8 cellular contexts compared by ENCODE assay signal in the genomic region with DNA sequence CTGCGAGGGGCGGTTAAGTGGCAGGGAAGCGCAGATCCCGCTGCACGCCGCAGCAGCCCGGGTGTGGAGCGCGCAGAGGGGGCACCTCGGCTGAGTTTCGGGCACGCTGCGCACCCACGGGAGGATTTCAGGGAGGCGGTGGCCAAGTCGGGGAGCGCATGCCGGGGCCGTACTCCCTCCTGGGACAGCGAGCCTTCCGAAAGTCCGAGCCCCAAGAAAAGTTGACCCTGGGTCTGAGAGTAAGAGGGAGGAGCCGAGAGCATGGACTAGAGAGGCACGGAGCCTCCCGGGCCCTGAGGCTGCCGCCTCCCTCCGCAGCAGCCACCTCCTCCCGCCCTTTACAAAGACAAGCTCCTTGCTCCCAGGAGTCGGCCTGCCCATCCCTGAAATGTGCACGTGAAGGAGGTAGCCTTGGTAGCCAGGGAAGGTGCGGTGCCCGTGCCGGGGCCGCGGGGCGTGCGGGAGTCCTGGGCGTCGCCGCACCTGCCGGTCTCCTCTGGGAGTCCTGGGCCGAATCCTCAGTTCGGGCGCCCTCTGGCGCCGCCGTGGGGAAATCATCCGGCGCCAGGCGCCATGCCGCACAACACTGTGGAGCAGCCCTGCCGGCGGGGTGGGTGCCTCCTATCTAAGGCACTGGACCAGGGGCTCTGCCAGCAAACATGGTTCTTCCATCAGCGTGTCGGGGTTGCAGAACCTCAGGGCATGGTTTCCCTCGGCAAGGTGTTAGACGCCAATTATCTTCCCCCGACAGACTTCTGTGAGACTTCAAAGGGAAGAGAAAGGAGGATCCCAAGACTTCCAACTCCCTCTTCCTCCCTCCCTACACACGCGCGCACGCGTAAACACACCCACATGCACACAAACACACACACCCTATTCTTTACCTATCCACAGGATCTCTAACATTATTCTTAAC.
DNase-seq lines count a peak whose midpoint lies in the region; ATAC-seq and TF ChIP-seq lines count a peak whose summit lies in the region.

No MANE protein-coding gene starts in this region.

- intact Hi-C loops in left ventricle myocardium superior (cut with micrococcal nuclease) = loop anchor here (5.0 to 10.0 kb wide), 3 partner anchors 229 to 559 kb away; no protein-coding TSS in a partner anchor

- H2AFZ ChIP-seq in H9 (ENCODE audit: low read length) = no peak overlapping the region

- no peaks in the 10 kb centered on the region for H3K79me1 ChIP-seq in H9 (ENCODE audit: insufficient read depth, low read depth, low read length, poor library complexity, severe bottlenecking)

- no peak overlapping the region for H2AK5ac ChIP-seq in H9 (ENCODE audit: insufficient read length, low read length)

- H2BK15ac ChIP-seq in H9 (ENCODE audit: low read depth, low read length) = no peak overlapping the region

- peak overlapping the region; percentile 44 for H3K4me2 ChIP-seq in H9 (ENCODE audit: insufficient read depth, insufficient read length, low read length)

- no peak overlapping the region for H3K56ac ChIP-seq in H9 (ENCODE audit: insufficient read length, low read depth, low read length)

- H3K9me3 Mint-ChIP-seq in H9 (0 out of 5 replicates have a peak, but pooled peaks cover 0 to 2% of the 10 kb centered on the region in 2 experiments), progenitor cell of endocrine pancreas (ENCODE audit: low read depth) (no peaks in the 10 kb centered on the region)
- H3K9me3 Mint-ChIP-seq in activated naive CD8-positive, alpha-beta T cell treated with anti-CD3 and anti-CD28 coated beads, Interleukin-2, amount 10 ng/mL, durations not matched to agents 7 days and 5 days = no peaks in the 10 kb centered on the region

- H2BK5ac ChIP-seq in H9 (ENCODE audit: insufficient read length, low read length) = no peak overlapping the region

- H3K9me3 ChIP-seq in H9 (ENCODE audit: control insufficient read depth, low read depth, low read length) (no peaks in the 10 kb centered on the region), MG63 (no peaks in the 10 kb centered on the region)

- H4K5ac ChIP-seq in H9 (ENCODE audit: insufficient read length, low read depth, low read length) = no peak overlapping the region

- H3K36me3 Mint-ChIP-seq in H9 (ENCODE audit: insufficient read depth in 1 of 3, low read depth in 3 of 3) (peaks cover 0 to 2% (median 0%) of the 10 kb centered on the region in 3 experiments; a peak in 1 of 7 replicates), progenitor cell of endocrine pancreas (ENCODE audit: insufficient read depth) (no peaks in the 10 kb centered on the region)
- no peaks in the 10 kb centered on the region for H3K36me3 Mint-ChIP-seq in activated naive CD8-positive, alpha-beta T cell treated with anti-CD3 and anti-CD28 coated beads, Interleukin-2, amount 10 ng/mL, durations not matched to agents 7 days and 5 days

- peaks cover 7 to 10% of the 10 kb centered on the region in 2 experiments for H3K4me1 Mint-ChIP-seq in H9
- peaks cover 7% of the 10 kb centered on the region for H3K4me1 Mint-ChIP-seq in activated naive CD8-positive, alpha-beta T cell treated with anti-CD3 and anti-CD28 coated beads, Interleukin-2, amount 10 ng/mL, durations not matched to agents 7 days and 5 days
- no peaks in the 10 kb centered on the region for H3K4me1 Mint-ChIP-seq in progenitor cell of endocrine pancreas (ENCODE audit: low read depth)

- no peaks in the 10 kb centered on the region for H3K23me2 ChIP-seq in H9 (ENCODE audit: insufficient read length, low read depth, low read length, poor library complexity, severe bottlenecking)

- ATAC-seq in SK-N-SH treated with all-trans-retinoic acid at 6 μM for 48 hours (peak; percentile 95), left ventricle myocardium superior (peak; percentile 99)
- peak; percentile 98 for ATAC-seq in activated naive CD8-positive, alpha-beta T cell treated with anti-CD3 and anti-CD28 coated beads, Interleukin-2, amount 10 ng/mL, durations not matched to agents 7 days and 5 days (ENCODE audit: low read depth)

- H4K91ac ChIP-seq in H9 (ENCODE audit: insufficient read length, low read depth, low read length) = no peak overlapping the region

- H3K4me1 ChIP-seq in H9 (ENCODE audit: insufficient read depth, low read length) = no peaks in the 10 kb centered on the region
- H3K4me1 ChIP-seq in urinary bladder (ENCODE audit: insufficient read depth) = no peaks in the 10 kb centered on the region

- no peaks in the 10 kb centered on the region for H4K20me1 ChIP-seq in H9 (ENCODE audit: control insufficient read depth, insufficient read depth, insufficient read length)

- H3T11ph ChIP-seq in H9 (ENCODE audit: low read length) = no peak overlapping the region

- peak overlapping the region; percentile 77; the same call in 1 of the 2 replicates for H3K14ac ChIP-seq in H9 (ENCODE audit: insufficient read depth, low read length)

- no peaks in the 10 kb centered on the region for H3K27me3 ChIP-seq in H9 (ENCODE audit: insufficient read depth, low read length)
- no peaks in the 10 kb centered on the region for H3K27me3 ChIP-seq in MG63

- H3K18ac ChIP-seq in H9 (ENCODE audit: insufficient read length, low read depth, low read length) = no peak overlapping the region

- H2BK12ac ChIP-seq in H9 (ENCODE audit: insufficient read length, low read depth, low read length) = no peak overlapping the region

- no peak overlapping the region for H2BK120ac ChIP-seq in H9 (ENCODE audit: low read depth, low read length, poor library complexity, severe bottlenecking)

- no peaks in the 10 kb centered on the region for H3K79me2 ChIP-seq in H9 (ENCODE audit: insufficient read depth, low read length)

- H3K4me3 Mint-ChIP-seq in H9 (peak overlapping the region; percentile 80 to 84), progenitor cell of endocrine pancreas (ENCODE audit: low read depth) (peak overlapping the region; percentile 82)
- peak overlapping the region; percentile 76 for H3K4me3 Mint-ChIP-seq in activated naive CD8-positive, alpha-beta T cell treated with anti-CD3 and anti-CD28 coated beads, Interleukin-2, amount 10 ng/mL, durations not matched to agents 7 days and 5 days

- no peak overlapping the region for H3K23ac ChIP-seq in H9 (ENCODE audit: insufficient read length, low read depth, low read length)

- no peak overlapping the region for H2BK20ac ChIP-seq in H9 (ENCODE audit: low read depth, low read length, poor library complexity, severe bottlenecking)

- no peak overlapping the region for H3K27ac Mint-ChIP-seq in H9
- no peak overlapping the region for H3K27ac Mint-ChIP-seq in activated naive CD8-positive, alpha-beta T cell treated with anti-CD3 and anti-CD28 coated beads, Interleukin-2, amount 10 ng/mL, durations not matched to agents 7 days and 5 days
- no peak overlapping the region for H3K27ac Mint-ChIP-seq in progenitor cell of endocrine pancreas

- WGBS in H9 (ENCODE audit: extremely low coverage, insufficient read length, low lambda C conversion rate) = no CpG with 5 or more reads among the region's 63 CpGs
- 7% methylated on average over 63 of the region's 63 CpGs for WGBS in urinary bladder

- H3K27ac ChIP-seq in H9 (ENCODE audit: insufficient read length, low read depth, low read length) (no peak overlapping the region), urinary bladder (ENCODE audit: low read depth) (no peak overlapping the region)

- H3K4me3 ChIP-seq in MG63 = peak overlapping the region; percentile 46
- peak overlapping the region; percentile 36 for H3K4me3 ChIP-seq in urinary bladder (ENCODE audit: low read depth, low read length)

- DNase-seq in GDM1 (lab: John Stamatoyannopoulos, UW) (peak; percentile 14), H9 (peak; percentile 92), MG63 (peak; percentile 77), left ventricle myocardium superior (peak; percentile 90), progenitor cell of endocrine pancreas (ENCODE audit: low spot score, unreplicated experiment) (peak; percentile 84)
- peak; percentile 86 for DNase-seq in activated naive CD8-positive, alpha-beta T cell treated with anti-CD3 and anti-CD28 coated beads, Interleukin-2, amount 10 ng/mL, durations not matched to agents 7 days and 5 days

- H3K4ac ChIP-seq in H9 (ENCODE audit: low read depth, low read length) = no peak overlapping the region

- H3K27me3 Mint-ChIP-seq in H9 (ENCODE audit: low read depth) (peaks cover 28% of the 10 kb centered on the region), progenitor cell of endocrine pancreas (peaks cover 48% of the 10 kb centered on the region)
- peaks cover 61% of the 10 kb centered on the region for H3K27me3 Mint-ChIP-seq in activated naive CD8-positive, alpha-beta T cell treated with anti-CD3 and anti-CD28 coated beads, Interleukin-2, amount 10 ng/mL, durations not matched to agents 7 days and 5 days

- POLR2A ChIA-PET in activated naive CD8-positive, alpha-beta T cell treated with anti-CD3 and anti-CD28 coated beads, Interleukin-2, amount 10 ng/mL, durations not matched to agents 7 days and 5 days (lab: Charles Lee) = no interaction called here

- no peak overlapping the region for H3K9ac ChIP-seq in H9 (ENCODE audit: extremely low read depth, insufficient read length, low read length)

- no peak overlapping the region for H4K8ac ChIP-seq in H9 (replicated peaks; ENCODE audit: insufficient read length, low read depth, low read length)

- TF ChIP-seq CTCF in H9 (conservative IDR thresholded peaks at IDR 0.05) = peak; percentile 93
- TF ChIP-seq CTCF in progenitor cell of endocrine pancreas (IDR thresholded peaks at IDR 0.05; ENCODE audit: unreplicated experiment) = peak; percentile 89

- H3K36me3 ChIP-seq in MG63 (no peaks in the 10 kb centered on the region), urinary bladder (ENCODE audit: insufficient read depth) (no peaks in the 10 kb centered on the region)

TF ChIP-seq in SK-N-SH treated with all-trans-retinoic acid at 6 μM for 48 hours, 23 proteins besides CTCF, POLR2A, EP300 and RAD21 (continues in another document):
- TF ChIP-seq RARB (CRISPR knock-in tag; IDR thresholded peaks at IDR 0.05) = no peak
- TF ChIP-seq, protein P1, sequence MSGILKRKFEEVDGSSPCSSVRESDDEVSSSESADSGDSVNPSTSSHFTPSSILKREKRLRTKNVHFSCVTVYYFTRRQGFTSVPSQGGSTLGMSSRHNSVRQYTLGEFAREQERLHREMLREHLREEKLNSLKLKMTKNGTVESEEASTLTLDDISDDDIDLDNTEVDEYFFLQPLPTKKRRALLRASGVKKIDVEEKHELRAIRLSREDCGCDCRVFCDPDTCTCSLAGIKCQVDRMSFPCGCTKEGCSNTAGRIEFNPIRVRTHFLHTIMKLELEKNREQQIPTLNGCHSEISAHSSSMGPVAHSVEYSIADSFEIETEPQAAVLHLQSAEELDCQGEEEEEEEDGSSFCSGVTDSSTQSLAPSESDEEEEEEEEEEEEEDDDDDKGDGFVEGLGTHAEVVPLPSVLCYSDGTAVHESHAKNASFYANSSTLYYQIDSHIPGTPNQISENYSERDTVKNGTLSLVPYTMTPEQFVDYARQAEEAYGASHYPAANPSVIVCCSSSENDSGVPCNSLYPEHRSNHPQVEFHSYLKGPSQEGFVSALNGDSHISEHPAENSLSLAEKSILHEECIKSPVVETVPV (CRISPR knock-in tag; IDR thresholded peaks at IDR 0.05) = no peak
- no peak for TF ChIP-seq ZFP30 (CRISPR knock-in tag; IDR thresholded peaks at IDR 0.05)
- TF ChIP-seq SNAI2 (CRISPR knock-in tag; IDR thresholded peaks at IDR 0.05) = peak; percentile 41; the same call in 1 of the 2 replicates
- TF ChIP-seq ZNF565 (CRISPR knock-in tag; conservative IDR thresholded peaks at IDR 0.05; ENCODE audit: low read depth) = no peak
- TF ChIP-seq ESRRG (CRISPR knock-in tag; IDR thresholded peaks at IDR 0.05) = no peak
- no peak for TF ChIP-seq ZNF70 (CRISPR knock-in tag; IDR thresholded peaks at IDR 0.05)

Comparison
In these comparisons a context has a peak if more than half of its experiments do, and no peak if none do; other contexts are left out.
1. DNase-seq: peak in every context shown above with its lines; median percentile 92 in H9; 90 in left ventricle myocardium superior; 86 in activated naive CD8-positive, alpha-beta T cell treated with anti-CD3 and anti-CD28 coated beads, Interleukin-2, amount 10 ng/mL, durations not matched to agents 7 days and 5 days; 84 in progenitor cell of endocrine pancreas; 77 in MG63; 14 in GDM1.